In genomic region chr2:84870306-84870705, GRCh38 we compare ENCODE assay signal across 14 cellular contexts. TPM values are rescaled to one million over a fixed set of nuclear protein-coding genes. Genes with fewer than 3 reads are reported as not detected.
A peak's percentile ranks its signal among the peaks of the same experiment; 100 is the strongest.
DNase-seq lines count a peak whose midpoint lies in the region; ATAC-seq and TF ChIP-seq lines count a peak whose summit lies in the region.
"Had no signal": no experiment of that assay in that cellular context is flagged by ENCODE, and none has a peak within 500 bp of the region (broad histone marks: within the 10 kb centered on the region; RNA-seq: fewer than 3 reads in every experiment).

No MANE protein-coding gene starts in this region.

- H3K4me1 ChIP-seq in CD8-positive, alpha-beta T cell (ENCODE audit: insufficient read depth, low read length): peaks cover 82% of the 10 kb centered on the region
- H3K4me1 ChIP-seq in Panc1 (ENCODE audit: control insufficient read depth, insufficient read depth, low read length) (no peaks in the 10 kb centered on the region), endodermal cell (ENCODE audit: control insufficient read depth, insufficient read depth, low read length) (no peaks in the 10 kb centered on the region), hepatocyte (ENCODE audit: insufficient read depth) (no peaks in the 10 kb centered on the region)
- H3K4me1 ChIP-seq: ascending aorta had no signal

- H3K27ac ChIP-seq in CD8-positive, alpha-beta T cell (ENCODE audit: low read depth, low read length): no peak overlapping the region
- H3K27ac ChIP-seq in Panc1 (ENCODE audit: low read length) (no peak overlapping the region), endodermal cell (ENCODE audit: low read depth, low read length) (no peak overlapping the region), hepatocyte (no peak overlapping the region)
- H3K27ac ChIP-seq: ascending aorta, dorsolateral prefrontal cortex had no signal

- WGBS in endodermal cell (ENCODE audit: insufficient coverage in 1 of 2, insufficient read length in 1 of 2), 2 experiments: 92 to 96% methylated on average over 6 to 11 of the region's 11 CpGs
- WGBS in hepatocyte (ENCODE audit: low lambda C conversion rate, missing lambda C conversion rate): 90% methylated on average over 11 of the region's 11 CpGs

- peaks cover 82% of the 10 kb centered on the region for H3K4me1 Mint-ChIP-seq in CD8-positive, alpha-beta T cell (ENCODE audit: low read depth)
- H3K4me1 Mint-ChIP-seq in endodermal cell: no peaks in the 10 kb centered on the region
- H3K4me1 Mint-ChIP-seq: nephron had no signal

- no peak overlapping the region for H2AFZ ChIP-seq in hepatocyte

- TF ChIP-seq CTCF in CD8-positive, alpha-beta T cell (IDR thresholded peaks at IDR 0.05): no peak
- TF ChIP-seq CTCF in GM13977 (IDR thresholded peaks at IDR 0.05; ENCODE audit: extremely low read depth, insufficient read depth, missing control alignments) (peak; percentile 13), Panc1 (IDR thresholded peaks at IDR 0.05) (no peak), endodermal cell (conservative IDR thresholded peaks at IDR 0.05) (peak; percentile 46), hepatocyte (IDR thresholded peaks at IDR 0.05; ENCODE audit: poor library complexity) (no peak)

- ATAC-seq in CD8-positive, alpha-beta T cell: no peak
- ATAC-seq in Panc1: peak; percentile 38; the same call in 1 of the 2 replicates

- no peak overlapping the region for H3K4me2 ChIP-seq in hepatocyte

- no peaks in the 10 kb centered on the region for H3K9me3 Mint-ChIP-seq in CD8-positive, alpha-beta T cell
- H3K9me3 Mint-ChIP-seq in endodermal cell: peaks cover 2% of the 10 kb centered on the region
- H3K9me3 Mint-ChIP-seq: nephron had no signal

- H3K4me3 ChIP-seq in CD8-positive, alpha-beta T cell (ENCODE audit: low read depth, low read length): no peak overlapping the region
- H3K4me3 ChIP-seq in Panc1 (ENCODE audit: low read depth in 2 of 2, low read length in 2 of 2) (no peak overlapping the region), endodermal cell (ENCODE audit: low read length) (no peak overlapping the region), hepatocyte (no peak overlapping the region)
- H3K4me3 ChIP-seq: ascending aorta, dorsolateral prefrontal cortex had no signal

- CTCF ChIA-PET in CD8-positive, alpha-beta T cell (lab: Charles Lee): interaction anchor here (0.7 to 6.8 kb wide), 9 partner anchors 11 to 381 kb away, joined by 3 to 44 read pairs (median 5); partner anchors contain the start of gene TRABD2A
- CTCF ChIA-PET in Panc1 (lab: Charles Lee): no interaction called here

- peaks cover 73% of the 10 kb centered on the region for H3K36me3 Mint-ChIP-seq in CD8-positive, alpha-beta T cell
- H3K36me3 Mint-ChIP-seq in endodermal cell (ENCODE audit: low read depth): no peaks in the 10 kb centered on the region

- H3K9ac ChIP-seq in endodermal cell (ENCODE audit: extremely low read depth, low read length, poor library complexity, severe bottlenecking): no peak overlapping the region

- no peaks in the 10 kb centered on the region for H3K9me2 ChIP-seq in hepatocyte (replicated peaks; ENCODE audit: insufficient read depth)

- peak in 1 of 7 experiments; percentile 48 for DNase-seq in CD8-positive, alpha-beta T cell
- DNase-seq in GM13977 (ENCODE audit: low spot score) (no peak), Panc1 (ENCODE audit: low read depth, low spot score) (no peak), endodermal cell (peak; percentile 54), midbrain (lab: John Stamatoyannopoulos, UW) (no peak), NCI-H2227 treated with DMSO at 0.1 percent for 48 hours (lab: John Stamatoyannopoulos, UW) (no peak), NOMO-1 treated with DMSO at 0.1 percent for 48 hours (lab: John Stamatoyannopoulos, UW; ENCODE audit: unreplicated experiment) (no peak), hepatocyte (ENCODE audit: low spot score) (no peak)
- DNase-seq: dorsolateral prefrontal cortex, NCI-H1436 treated with DMSO at 0.1 percent for 48 hours, NCI-H82, SW 1271 had no signal

- no peaks in the 10 kb centered on the region for H4K20me1 ChIP-seq in hepatocyte (ENCODE audit: insufficient read depth, poor library complexity, severe bottlenecking)

- POLR2A ChIA-PET in CD8-positive, alpha-beta T cell (lab: Charles Lee): interaction anchor here (0.9 to 2.6 kb wide), 2 partner anchors 10 to 372 kb away, joined by 3 to 7 read pairs; no protein-coding TSS in a partner anchor
- POLR2A ChIA-PET in Panc1 (lab: Charles Lee): no interaction called here

- H3K27ac Mint-ChIP-seq in CD8-positive, alpha-beta T cell: peak overlapping the region; percentile 82
- no peak overlapping the region for H3K27ac Mint-ChIP-seq in endodermal cell
- H3K27ac Mint-ChIP-seq: nephron had no signal

- peaks cover 17% of the 10 kb centered on the region for H3K36me3 ChIP-seq in CD8-positive, alpha-beta T cell (ENCODE audit: insufficient read depth, low read length)
- H3K36me3 ChIP-seq in Panc1 (ENCODE audit: control insufficient read depth, insufficient read depth, low read length) (no peaks in the 10 kb centered on the region), endodermal cell (ENCODE audit: control insufficient read depth, insufficient read depth, low read length) (no peaks in the 10 kb centered on the region), hepatocyte (replicated peaks; ENCODE audit: insufficient read depth, low read depth) (no peaks in the 10 kb centered on the region)
- H3K36me3 ChIP-seq: ascending aorta had no signal

- H3K4me3 Mint-ChIP-seq in CD8-positive, alpha-beta T cell: peak overlapping the region; percentile 32
- H3K4me3 Mint-ChIP-seq in endodermal cell: no peak overlapping the region
- H3K4me3 Mint-ChIP-seq: nephron had no signal

- H3K9me3 ChIP-seq in CD8-positive, alpha-beta T cell (ENCODE audit: low read length): no peaks in the 10 kb centered on the region
- no peaks in the 10 kb centered on the region for H3K9me3 ChIP-seq in Panc1 (ENCODE audit: control insufficient read depth, insufficient read depth, low read depth, low read length)
- H3K9me3 ChIP-seq in endodermal cell (ENCODE audit: control insufficient read depth, low read length): no peaks in the 10 kb centered on the region
- no peaks in the 10 kb centered on the region for H3K9me3 ChIP-seq in hepatocyte (ENCODE audit: low read depth)
- H3K9me3 ChIP-seq: ascending aorta had no signal

- in situ Hi-C loops in GM13977 (cut with MboI; ENCODE audit: low pct_unique_long_range_greater_than_20kb, low sequenced_read_pairs, unreplicated experiment) (no loop called here), Panc1 (cut with HindIII; ENCODE audit: low pct_unique_long_range_greater_than_20kb, low sequenced_read_pairs) (no loop called here)

- intact Hi-C loops in CD8-positive, alpha-beta T cell (cut with DNase I, micrococcal nuclease): loop anchor here (1.0 to 5.0 kb wide), 2 partner anchors 10 to 33 kb away; no protein-coding TSS in a partner anchor
- intact Hi-C loops in Panc1 (cut with micrococcal nuclease; ENCODE audit: unreplicated experiment): no loop called here

- no peaks in the 10 kb centered on the region for H3K27me3 Mint-ChIP-seq in CD8-positive, alpha-beta T cell (ENCODE audit: low read depth)
- peaks cover 28% of the 10 kb centered on the region for H3K27me3 Mint-ChIP-seq in endodermal cell (ENCODE audit: insufficient read depth)

- H3K79me2 ChIP-seq in hepatocyte: no peaks in the 10 kb centered on the region

- H3K27me3 ChIP-seq in CD8-positive, alpha-beta T cell (ENCODE audit: insufficient read depth, low read length): no peaks in the 10 kb centered on the region
- H3K27me3 ChIP-seq in Panc1 (ENCODE audit: control insufficient read depth, insufficient read depth, low read length) (peaks cover 4% of the 10 kb centered on the region; the same call in 1 of the 2 replicates), endodermal cell (ENCODE audit: control insufficient read depth, insufficient read depth, low read length, poor library complexity, severe bottlenecking) (no peaks in the 10 kb centered on the region), hepatocyte (no peaks in the 10 kb centered on the region)
- H3K27me3 ChIP-seq: ascending aorta, dorsolateral prefrontal cortex had no signal

- BruUV-seq in Panc1 (replicated peaks; lab: Mats Ljungman, UMichigan): no TSS peak

RNA-seq across cellular contexts. Expression of gene TRABD2A, which starts 10.6 kb away (rescaled TPM):
- 100 to 1,000 TPM; 138 to 142 TPM for total RNA-seq in CD8-positive, alpha-beta T cell
- 1.7 TPM for total RNA-seq in Panc1 (2021; ENCODE audit: unreplicated experiment)
- 0.73 TPM for polyA plus RNA-seq in Panc1 (2012; ENCODE audit: insufficient read length)
- total RNA-seq in endodermal cell: 1 to 10 TPM; 4.8 to 7.7 TPM
- polyA plus RNA-seq in endodermal cell (2013, experiment 1 of 2): 2.1 TPM
- 2.0 TPM for polyA plus RNA-seq in endodermal cell (2013, experiment 2 of 2)
- total RNA-seq in hepatocyte: 2.2 and 4.1 TPM in 2 replicates
- 1.6 and 2.9 TPM in 2 replicates for polyA plus RNA-seq in hepatocyte

RNA-seq across cellular contexts. Expression of gene TMSB10, which starts 35.1 kb away (rescaled TPM):
- total RNA-seq in CD8-positive, alpha-beta T cell: 1,000 to 10,000 TPM; 1,479 to 1,577 TPM
- total RNA-seq in Panc1 (2021; ENCODE audit: unreplicated experiment): 1,916 TPM
- 3,818 TPM for polyA plus RNA-seq in Panc1 (2012; ENCODE audit: insufficient read length)
- 1,000 to 10,000 TPM; 2,719 to 2,976 TPM for total RNA-seq in endodermal cell
- 2,581 TPM for polyA plus RNA-seq in endodermal cell (2013, experiment 1 of 2)
- polyA plus RNA-seq in endodermal cell (2013, experiment 2 of 2): 2,852 TPM
- 2,904 and 3,356 TPM in 2 replicates for total RNA-seq in hepatocyte
- polyA plus RNA-seq in hepatocyte: 2,879 and 3,340 TPM in 2 replicates

Comparison
In these comparisons a context has a peak if more than half of its experiments do, and no peak if none do; other contexts are left out.
1. CTCF ChIP-seq: peak in GM13977 (single experiment) and endodermal cell (single experiment); none in CD8-positive, alpha-beta T cell (single experiment), Panc1 (single experiment) and hepatocyte (single experiment).
2. RNA of gene TRABD2A, which starts 10.6 kb away (total RNA-seq): 138 to 142 TPM in CD8-positive, alpha-beta T cell; 4.8 to 7.7 TPM in endodermal cell, 2.2 to 4.1 TPM in hepatocyte and 1.7 TPM in Panc1 (single experiment); every median in the first group is over 10 times any median in the second.